1 cellular context compared by ENCODE assay signal in the genomic region with DNA sequence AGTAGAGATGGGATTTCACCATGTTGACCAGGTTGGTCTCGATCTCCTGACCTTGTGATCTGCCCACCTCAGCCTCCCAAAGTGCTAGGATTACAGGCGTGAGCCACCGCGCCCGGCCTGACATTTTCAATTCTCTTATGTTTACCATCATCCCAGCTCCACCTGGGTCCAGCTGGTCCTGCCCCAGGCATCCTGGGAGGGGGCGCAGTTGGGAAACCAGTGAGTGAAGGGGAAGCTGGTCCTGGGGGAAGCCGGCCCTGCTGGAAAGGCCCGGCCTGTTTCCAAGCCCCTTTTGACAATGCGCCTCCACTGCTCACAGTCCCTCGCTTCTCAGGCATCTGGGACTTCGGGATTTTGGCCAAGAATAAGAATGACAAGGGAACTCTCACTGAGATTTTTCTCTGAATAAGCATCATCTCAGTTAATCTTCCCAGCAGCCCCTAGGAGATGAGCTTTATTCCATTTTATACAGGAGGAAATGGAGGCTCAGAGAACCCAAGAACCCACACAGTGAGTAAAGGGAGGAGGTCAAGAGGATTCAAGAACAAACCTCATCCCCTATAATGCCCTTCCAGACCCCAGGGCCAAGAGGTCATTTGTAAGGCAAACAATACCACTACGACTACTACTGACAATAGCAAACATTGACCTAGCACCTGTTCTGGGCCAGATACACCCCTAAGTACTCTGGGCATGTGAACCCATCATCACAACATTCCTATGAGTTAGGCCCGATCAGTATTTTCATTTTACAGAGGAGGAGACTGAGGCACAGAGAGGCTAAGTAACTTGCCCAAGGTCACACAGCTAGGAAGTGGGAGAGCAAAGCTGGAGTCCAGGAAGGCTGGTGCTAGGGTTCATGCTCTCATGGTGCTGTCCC.
TF ChIP-seq lines count a peak whose summit lies in the region.

No MANE protein-coding gene starts in this region.

TF ChIP-seq in HepG2, 621 proteins besides CTCF, POLR2A, EP300 and RAD21 (continued from another document and continues in another):
- TF ChIP-seq, protein P1, sequence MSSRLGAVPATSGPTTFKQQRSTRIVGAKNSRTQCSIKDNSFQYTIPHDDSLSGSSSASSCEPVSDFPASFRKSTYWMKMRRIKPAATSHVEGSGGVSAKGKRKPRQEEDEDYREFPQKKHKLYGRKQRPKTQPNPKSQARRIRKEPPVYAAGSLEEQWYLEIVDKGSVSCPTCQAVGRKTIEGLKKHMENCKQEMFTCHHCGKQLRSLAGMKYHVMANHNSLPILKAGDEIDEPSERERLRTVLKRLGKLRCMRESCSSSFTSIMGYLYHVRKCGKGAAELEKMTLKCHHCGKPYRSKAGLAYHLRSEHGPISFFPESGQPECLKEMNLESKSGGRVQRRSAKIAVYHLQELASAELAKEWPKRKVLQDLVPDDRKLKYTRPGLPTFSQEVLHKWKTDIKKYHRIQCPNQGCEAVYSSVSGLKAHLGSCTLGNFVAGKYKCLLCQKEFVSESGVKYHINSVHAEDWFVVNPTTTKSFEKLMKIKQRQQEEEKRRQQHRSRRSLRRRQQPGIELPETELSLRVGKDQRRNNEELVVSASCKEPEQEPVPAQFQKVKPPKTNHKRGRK (CRISPR knock-in tag; IDR thresholded peaks at IDR 0.05) = no peak
- TF ChIP-seq ZNF549 (CRISPR knock-in tag; IDR thresholded peaks at IDR 0.05) (no peak), MED1 (CRISPR knock-in tag; IDR thresholded peaks at IDR 0.05) (no peak), ZNF766 (CRISPR knock-in tag; IDR thresholded peaks at IDR 0.05; ENCODE audit: borderline replicate concordance) (no peak), RARA (CRISPR knock-in tag; IDR thresholded peaks at IDR 0.05) (peak; percentile 49; the same call in 1 of the 2 replicates), WIZ (CRISPR knock-in tag; IDR thresholded peaks at IDR 0.05) (no peak), CREB1 (IDR thresholded peaks at IDR 0.05) (no peak), CREB1 (CRISPR knock-in tag; IDR thresholded peaks at IDR 0.05) (peak; percentile 48; the same call in 1 of the 2 replicates), NPAS2 (CRISPR knock-in tag; IDR thresholded peaks at IDR 0.05; ENCODE audit: borderline replicate concordance) (no peak), ZNF629 (CRISPR knock-in tag; conservative IDR thresholded peaks at IDR 0.05) (peak; percentile 30), ZFX (CRISPR knock-in tag; IDR thresholded peaks at IDR 0.05; ENCODE audit: low read depth) (no peak; the same call in 1 of the 2 replicates), KMT2A (CRISPR knock-in tag; IDR thresholded peaks at IDR 0.05) (no peak), PCBP1 (IDR thresholded peaks at IDR 0.05; ENCODE audit: borderline replicate concordance, low read depth, low read length) (no peak), ELF1 (CRISPR knock-in tag; IDR thresholded peaks at IDR 0.05) (no peak), RXRA (CRISPR knock-in tag; IDR thresholded peaks at IDR 0.05) (no peak; the same call in 1 of the 2 replicates), NCOR1 (IDR thresholded peaks at IDR 0.05; ENCODE audit: borderline replicate concordance, low read length) (0 out of 2 replicates have a peak, but pooled peaks have one; percentile 20), TGIF2 (CRISPR knock-in tag; IDR thresholded peaks at IDR 0.05) (no peak), RBAK (CRISPR knock-in tag; IDR thresholded peaks at IDR 0.05) (no peak), ZNF33A (CRISPR knock-in tag; IDR thresholded peaks at IDR 0.05; ENCODE audit: borderline replicate concordance) (no peak), AKAP8 (CRISPR knock-in tag; IDR thresholded peaks at IDR 0.05) (no peak), ZNF12 (CRISPR knock-in tag; IDR thresholded peaks at IDR 0.05) (no peak), KDM6A (CRISPR knock-in tag; IDR thresholded peaks at IDR 0.05; ENCODE audit: low read depth) (no peak), DNMT1 (CRISPR knock-in tag; IDR thresholded peaks at IDR 0.05) (no peak), ZFP36 (IDR thresholded peaks at IDR 0.05; ENCODE audit: borderline replicate concordance, low read depth, low read length, partially characterized antibody) (peak; percentile 16), CBX1 (IDR thresholded peaks at IDR 0.05; ENCODE audit: low read depth) (no peak), ZSCAN9 (CRISPR knock-in tag; IDR thresholded peaks at IDR 0.05; ENCODE audit: borderline replicate concordance) (no peak), ZNF7 (CRISPR knock-in tag; IDR thresholded peaks at IDR 0.05) (no peak), ZNF251 (CRISPR knock-in tag; IDR thresholded peaks at IDR 0.05) (no peak), FOXK2 (IDR thresholded peaks at IDR 0.05) (no peak), MTF1 (CRISPR knock-in tag; IDR thresholded peaks at IDR 0.05) (no peak), KDM5B (CRISPR knock-in tag; IDR thresholded peaks at IDR 0.05; ENCODE audit: borderline replicate concordance) (no peak), TCF7 (IDR thresholded peaks at IDR 0.05; ENCODE audit: low read depth) (0 out of 2 replicates have a peak, but pooled peaks have one; percentile 19), FOXA3 (CRISPR knock-in tag; IDR thresholded peaks at IDR 0.05) (no peak), BHLHE40 (IDR thresholded peaks at IDR 0.05; ENCODE audit: low read length) (no peak), HNF4A (CRISPR knock-in tag; IDR thresholded peaks at IDR 0.05) (peak; percentile 48; the same call in 1 of the 2 replicates), ZMYM2 (CRISPR knock-in tag; IDR thresholded peaks at IDR 0.05) (no peak), TOPORS (CRISPR knock-in tag; IDR thresholded peaks at IDR 0.05) (no peak), ZNF737 (CRISPR knock-in tag; IDR thresholded peaks at IDR 0.05; ENCODE audit: borderline replicate concordance) (no peak)
- TF ChIP-seq, protein P2, sequence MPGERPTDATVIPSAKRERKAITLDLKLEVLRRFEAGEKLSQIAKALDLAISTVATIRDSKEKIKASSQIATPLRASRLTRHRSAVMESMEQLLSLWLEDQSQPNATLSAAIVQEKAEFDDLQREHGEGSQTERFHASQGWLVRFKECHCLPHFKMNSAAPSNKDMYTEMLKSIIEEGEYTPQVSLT (CRISPR knock-in tag; IDR thresholded peaks at IDR 0.05; ENCODE audit: borderline replicate concordance, low read depth) = no peak
- TF ChIP-seq, protein P3, sequence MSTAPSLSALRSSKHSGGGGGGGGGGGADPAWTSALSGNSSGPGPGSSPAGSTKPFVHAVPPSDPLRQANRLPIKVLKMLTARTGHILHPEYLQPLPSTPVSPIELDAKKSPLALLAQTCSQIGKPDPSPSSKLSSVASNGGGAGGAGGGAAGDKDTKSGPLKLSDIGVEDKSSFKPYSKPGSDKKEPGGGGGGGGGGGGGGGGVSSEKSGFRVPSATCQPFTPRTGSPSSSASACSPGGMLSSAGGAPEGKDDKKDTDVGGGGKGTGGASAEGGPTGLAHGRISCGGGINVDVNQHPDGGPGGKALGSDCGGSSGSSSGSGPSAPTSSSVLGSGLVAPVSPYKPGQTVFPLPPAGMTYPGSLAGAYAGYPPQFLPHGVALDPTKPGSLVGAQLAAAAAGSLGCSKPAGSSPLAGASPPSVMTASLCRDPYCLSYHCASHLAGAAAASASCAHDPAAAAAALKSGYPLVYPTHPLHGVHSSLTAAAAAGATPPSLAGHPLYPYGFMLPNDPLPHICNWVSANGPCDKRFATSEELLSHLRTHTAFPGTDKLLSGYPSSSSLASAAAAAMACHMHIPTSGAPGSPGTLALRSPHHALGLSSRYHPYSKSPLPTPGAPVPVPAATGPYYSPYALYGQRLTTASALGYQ (CRISPR knock-in tag; IDR thresholded peaks at IDR 0.05) = no peak
- TF ChIP-seq, protein P4, sequence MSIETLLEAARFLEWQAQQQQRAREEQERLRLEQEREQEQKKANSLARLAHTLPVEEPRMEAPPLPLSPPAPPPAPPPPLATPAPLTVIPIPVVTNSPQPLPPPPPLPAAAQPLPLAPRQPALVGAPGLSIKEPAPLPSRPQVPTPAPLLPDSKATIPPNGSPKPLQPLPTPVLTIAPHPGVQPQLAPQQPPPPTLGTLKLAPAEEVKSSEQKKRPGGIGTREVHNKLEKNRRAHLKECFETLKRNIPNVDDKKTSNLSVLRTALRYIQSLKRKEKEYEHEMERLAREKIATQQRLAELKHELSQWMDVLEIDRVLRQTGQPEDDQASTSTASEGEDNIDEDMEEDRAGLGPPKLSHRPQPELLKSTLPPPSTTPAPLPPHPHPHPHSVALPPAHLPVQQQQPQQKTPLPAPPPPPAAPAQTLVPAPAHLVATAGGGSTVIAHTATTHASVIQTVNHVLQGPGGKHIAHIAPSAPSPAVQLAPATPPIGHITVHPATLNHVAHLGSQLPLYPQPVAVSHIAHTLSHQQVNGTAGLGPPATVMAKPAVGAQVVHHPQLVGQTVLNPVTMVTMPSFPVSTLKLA (IDR thresholded peaks at IDR 0.05) = no peak
- TF ChIP-seq, protein P5, sequence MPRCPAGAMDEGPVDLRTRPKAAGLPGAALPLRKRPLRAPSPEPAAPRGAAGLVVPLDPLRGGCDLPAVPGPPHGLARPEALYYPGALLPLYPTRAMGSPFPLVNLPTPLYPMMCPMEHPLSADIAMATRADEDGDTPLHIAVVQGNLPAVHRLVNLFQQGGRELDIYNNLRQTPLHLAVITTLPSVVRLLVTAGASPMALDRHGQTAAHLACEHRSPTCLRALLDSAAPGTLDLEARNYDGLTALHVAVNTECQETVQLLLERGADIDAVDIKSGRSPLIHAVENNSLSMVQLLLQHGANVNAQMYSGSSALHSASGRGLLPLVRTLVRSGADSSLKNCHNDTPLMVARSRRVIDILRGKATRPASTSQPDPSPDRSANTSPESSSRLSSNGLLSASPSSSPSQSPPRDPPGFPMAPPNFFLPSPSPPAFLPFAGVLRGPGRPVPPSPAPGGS (CRISPR knock-in tag; IDR thresholded peaks at IDR 0.05) = no peak
- TF ChIP-seq, protein P6, sequence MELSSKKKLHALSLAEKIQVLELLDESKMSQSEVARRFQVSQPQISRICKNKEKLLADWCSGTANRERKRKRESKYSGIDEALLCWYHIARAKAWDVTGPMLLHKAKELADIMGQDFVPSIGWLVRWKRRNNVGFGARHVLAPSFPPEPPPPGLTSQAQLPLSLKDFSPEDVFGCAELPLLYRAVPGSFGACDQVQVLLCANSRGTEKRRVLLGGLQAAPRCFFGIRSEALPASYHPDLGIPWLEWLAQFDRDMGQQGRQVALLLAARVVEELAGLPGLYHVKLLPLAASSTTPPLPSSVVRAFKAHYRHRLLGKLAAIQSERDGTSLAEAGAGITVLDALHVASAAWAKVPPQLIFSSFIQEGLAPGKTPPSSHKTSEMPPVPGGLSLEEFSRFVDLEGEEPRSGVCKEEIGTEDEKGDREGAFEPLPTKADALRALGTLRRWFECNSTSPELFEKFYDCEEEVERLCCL (CRISPR knock-in tag; IDR thresholded peaks at IDR 0.05; ENCODE audit: borderline replicate concordance) = no peak
- TF ChIP-seq, protein P7, sequence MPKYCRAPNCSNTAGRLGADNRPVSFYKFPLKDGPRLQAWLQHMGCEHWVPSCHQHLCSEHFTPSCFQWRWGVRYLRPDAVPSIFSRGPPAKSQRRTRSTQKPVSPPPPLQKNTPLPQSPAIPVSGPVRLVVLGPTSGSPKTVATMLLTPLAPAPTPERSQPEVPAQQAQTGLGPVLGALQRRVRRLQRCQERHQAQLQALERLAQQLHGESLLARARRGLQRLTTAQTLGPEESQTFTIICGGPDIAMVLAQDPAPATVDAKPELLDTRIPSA (CRISPR knock-in tag; IDR thresholded peaks at IDR 0.05; ENCODE audit: borderline replicate concordance) = no peak
- TF ChIP-seq, protein P8, sequence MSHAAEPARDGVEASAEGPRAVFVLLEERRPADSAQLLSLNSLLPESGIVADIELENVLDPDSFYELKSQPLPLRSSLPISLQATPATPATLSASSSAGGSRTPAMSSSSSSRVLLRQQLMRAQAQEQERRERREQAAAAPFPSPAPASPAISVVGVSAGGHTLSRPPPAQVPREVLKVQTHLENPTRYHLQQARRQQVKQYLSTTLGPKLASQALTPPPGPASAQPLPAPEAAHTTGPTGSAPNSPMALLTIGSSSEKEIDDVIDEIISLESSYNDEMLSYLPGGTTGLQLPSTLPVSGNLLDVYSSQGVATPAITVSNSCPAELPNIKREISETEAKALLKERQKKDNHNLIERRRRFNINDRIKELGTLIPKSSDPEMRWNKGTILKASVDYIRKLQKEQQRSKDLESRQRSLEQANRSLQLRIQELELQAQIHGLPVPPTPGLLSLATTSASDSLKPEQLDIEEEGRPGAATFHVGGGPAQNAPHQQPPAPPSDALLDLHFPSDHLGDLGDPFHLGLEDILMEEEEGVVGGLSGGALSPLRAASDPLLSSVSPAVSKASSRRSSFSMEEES (CRISPR knock-in tag; IDR thresholded peaks at IDR 0.05) = no peak
- TF ChIP-seq, protein P9, sequence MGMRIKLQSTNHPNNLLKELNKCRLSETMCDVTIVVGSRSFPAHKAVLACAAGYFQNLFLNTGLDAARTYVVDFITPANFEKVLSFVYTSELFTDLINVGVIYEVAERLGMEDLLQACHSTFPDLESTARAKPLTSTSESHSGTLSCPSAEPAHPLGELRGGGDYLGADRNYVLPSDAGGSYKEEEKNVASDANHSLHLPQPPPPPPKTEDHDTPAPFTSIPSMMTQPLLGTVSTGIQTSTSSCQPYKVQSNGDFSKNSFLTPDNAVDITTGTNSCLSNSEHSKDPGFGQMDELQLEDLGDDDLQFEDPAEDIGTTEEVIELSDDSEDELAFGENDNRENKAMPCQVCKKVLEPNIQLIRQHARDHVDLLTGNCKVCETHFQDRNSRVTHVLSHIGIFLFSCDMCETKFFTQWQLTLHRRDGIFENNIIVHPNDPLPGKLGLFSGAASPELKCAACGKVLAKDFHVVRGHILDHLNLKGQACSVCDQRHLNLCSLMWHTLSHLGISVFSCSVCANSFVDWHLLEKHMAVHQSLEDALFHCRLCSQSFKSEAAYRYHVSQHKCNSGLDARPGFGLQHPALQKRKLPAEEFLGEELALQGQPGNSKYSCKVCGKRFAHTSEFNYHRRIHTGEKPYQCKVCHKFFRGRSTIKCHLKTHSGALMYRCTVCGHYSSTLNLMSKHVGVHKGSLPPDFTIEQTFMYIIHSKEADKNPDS (CRISPR knock-in tag; IDR thresholded peaks at IDR 0.05) = no peak
- TF ChIP-seq, protein P10, sequence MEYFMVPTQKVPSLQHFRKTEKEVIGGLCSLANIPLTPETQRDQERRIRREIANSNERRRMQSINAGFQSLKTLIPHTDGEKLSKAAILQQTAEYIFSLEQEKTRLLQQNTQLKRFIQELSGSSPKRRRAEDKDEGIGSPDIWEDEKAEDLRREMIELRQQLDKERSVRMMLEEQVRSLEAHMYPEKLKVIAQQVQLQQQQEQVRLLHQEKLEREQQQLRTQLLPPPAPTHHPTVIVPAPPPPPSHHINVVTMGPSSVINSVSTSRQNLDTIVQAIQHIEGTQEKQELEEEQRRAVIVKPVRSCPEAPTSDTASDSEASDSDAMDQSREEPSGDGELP (IDR thresholded peaks at IDR 0.05; ENCODE audit: borderline replicate concordance, low read depth) = peak; percentile 28; the same call in 1 of the 2 replicates
- TF ChIP-seq, protein P11, sequence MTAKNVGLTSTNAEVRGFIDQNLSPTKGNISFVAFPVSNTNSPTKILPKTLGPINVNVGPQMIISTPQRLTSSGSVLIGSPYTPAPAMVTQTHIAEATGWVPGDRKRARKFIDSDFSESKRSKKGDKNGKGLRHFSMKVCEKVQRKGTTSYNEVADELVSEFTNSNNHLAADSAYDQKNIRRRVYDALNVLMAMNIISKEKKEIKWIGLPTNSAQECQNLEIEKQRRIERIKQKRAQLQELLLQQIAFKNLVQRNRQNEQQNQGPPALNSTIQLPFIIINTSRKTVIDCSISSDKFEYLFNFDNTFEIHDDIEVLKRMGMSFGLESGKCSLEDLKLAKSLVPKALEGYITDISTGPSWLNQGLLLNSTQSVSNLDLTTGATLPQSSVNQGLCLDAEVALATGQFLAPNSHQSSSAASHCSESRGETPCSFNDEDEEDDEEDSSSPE (CRISPR knock-in tag; IDR thresholded peaks at IDR 0.05) = no peak
- TF ChIP-seq, protein P12, sequence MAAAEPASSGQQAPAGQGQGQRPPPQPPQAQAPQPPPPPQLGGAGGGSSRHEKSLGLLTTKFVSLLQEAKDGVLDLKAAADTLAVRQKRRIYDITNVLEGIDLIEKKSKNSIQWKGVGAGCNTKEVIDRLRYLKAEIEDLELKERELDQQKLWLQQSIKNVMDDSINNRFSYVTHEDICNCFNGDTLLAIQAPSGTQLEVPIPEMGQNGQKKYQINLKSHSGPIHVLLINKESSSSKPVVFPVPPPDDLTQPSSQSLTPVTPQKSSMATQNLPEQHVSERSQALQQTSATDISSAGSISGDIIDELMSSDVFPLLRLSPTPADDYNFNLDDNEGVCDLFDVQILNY (CRISPR knock-in tag; conservative IDR thresholded peaks at IDR 0.05) = no peak
